Comparison of ENCODE assay signal across 8 cellular contexts in genomic region chr6:31058128-31058894, GRCh38. TPM values are rescaled to one million over a fixed set of nuclear protein-coding genes. Genes with fewer than 3 reads are reported as not detected.
DNase-seq lines count a peak whose midpoint lies in the region; ATAC-seq and TF ChIP-seq lines count a peak whose summit lies in the region.

No MANE protein-coding gene starts in this region.

- H3K4me1 Mint-ChIP-seq in Calu3 (ENCODE audit: low read depth, unreplicated experiment) = peaks cover 27% of the 10 kb centered on the region
- H3K4me1 Mint-ChIP-seq in activated CD4-positive, alpha-beta memory T cell treated with anti-CD3 and anti-CD28 coated beads for 36 hours (ENCODE audit: low read depth) = peaks cover 9% of the 10 kb centered on the region

- no peaks in the 10 kb centered on the region for H3K9me3 Mint-ChIP-seq in Calu3 (ENCODE audit: low read depth, unreplicated experiment)
- H3K9me3 Mint-ChIP-seq in activated CD4-positive, alpha-beta memory T cell treated with anti-CD3 and anti-CD28 coated beads for 36 hours = no peaks in the 10 kb centered on the region

- H3K4me1 ChIP-seq in testis = peaks cover 4% of the 10 kb centered on the region

- DNase-seq in Calu3 (peak; percentile 53), HPDE6-E6E7 (ENCODE audit: extremely low spot score) (peak; percentile 85), hepatic stellate cell (ENCODE audit: low spot score) (peak; percentile 83), testis (no peak)
- no peak for DNase-seq in stimulated activated CD4-positive, alpha-beta T cell treated with anti-CD3 and anti-CD28 coated beads, Interleukin-12 subunit alpha, Interleukin-12 subunit beta, amount 100 ng/mL, for 4 hours
- no peak for DNase-seq in activated CD4-positive, alpha-beta memory T cell treated with anti-CD3 and anti-CD28 coated beads for 36 hours

- CTCF ChIA-PET in Calu3 (lab: Charles Lee) = interaction anchor here (0.6 to 0.7 kb wide), 3 partner anchors 17 to 143 kb away, joined by 3 read pairs; no protein-coding TSS in a partner anchor
- CTCF ChIA-PET in activated CD4-positive, alpha-beta memory T cell treated with anti-CD3 and anti-CD28 coated beads for 36 hours (lab: Charles Lee) = interaction anchor here (0.6 to 1.4 kb wide), 4 partner anchors 14 to 526 kb away, joined by 3 read pairs; partner anchors contain the start of gene VARS2

- WGBS in testis, 2 donors = 81 to 83% methylated on average over 10 of the region's 10 CpGs

- TF ChIP-seq CTCF in Calu3 (IDR thresholded peaks at IDR 0.05; ENCODE audit: unreplicated experiment) (peak; percentile 67), VCaP (conservative IDR thresholded peaks at IDR 0.05) (peak; percentile 77), testis (IDR thresholded peaks at IDR 0.05) (peak in 2 of 3 experiments; percentile 25 to 34)

- no peaks in the 10 kb centered on the region for H3K27me3 ChIP-seq in testis

- no peaks in the 10 kb centered on the region for H3K9me3 ChIP-seq in testis

- TF ChIP-seq POLR2A in testis (IDR thresholded peaks at IDR 0.05) = no peak

- H3K4me3 Mint-ChIP-seq in Calu3 (ENCODE audit: low read depth, unreplicated experiment) = no peak overlapping the region
- no peak overlapping the region for H3K4me3 Mint-ChIP-seq in activated CD4-positive, alpha-beta memory T cell treated with anti-CD3 and anti-CD28 coated beads for 36 hours

- H3K27me3 Mint-ChIP-seq in Calu3 (ENCODE audit: unreplicated experiment) = peaks cover 10% of the 10 kb centered on the region
- H3K27me3 Mint-ChIP-seq in activated CD4-positive, alpha-beta memory T cell treated with anti-CD3 and anti-CD28 coated beads for 36 hours = peaks cover 6% of the 10 kb centered on the region

- H3K4me3 ChIP-seq in testis = no peak overlapping the region

- H3K27ac ChIP-seq in VCaP (no peak overlapping the region), testis (no peak overlapping the region)

- intact Hi-C loops in Calu3 (cut with micrococcal nuclease; ENCODE audit: unreplicated experiment) (no loop called here), testis (cut with DNase I; ENCODE audit: low total_unique reads) (no loop called here)
- intact Hi-C loops in activated CD4-positive, alpha-beta memory T cell treated with anti-CD3 and anti-CD28 coated beads for 36 hours (cut with micrococcal nuclease) = no loop called here

- ATAC-seq in HG02870 (IDR thresholded peaks at IDR 0.05; ENCODE audit: unreplicated experiment) = no peak

- H3K27ac Mint-ChIP-seq in Calu3 (ENCODE audit: unreplicated experiment) = no peak overlapping the region
- H3K27ac Mint-ChIP-seq in activated CD4-positive, alpha-beta memory T cell treated with anti-CD3 and anti-CD28 coated beads for 36 hours = no peak overlapping the region

- BruUV-seq in Calu3 (replicated peaks; lab: Mats Ljungman, UMichigan) = no TSS peak

- H3K36me3 ChIP-seq in testis (ENCODE audit: low read depth, missing control alignments) = no peaks in the 10 kb centered on the region

- POLR2A ChIA-PET in activated CD4-positive, alpha-beta memory T cell treated with anti-CD3 and anti-CD28 coated beads for 36 hours (lab: Charles Lee) = no interaction called here

- H3K36me3 Mint-ChIP-seq in Calu3 (ENCODE audit: insufficient read depth, unreplicated experiment) = no peaks in the 10 kb centered on the region
- no peaks in the 10 kb centered on the region for H3K36me3 Mint-ChIP-seq in activated CD4-positive, alpha-beta memory T cell treated with anti-CD3 and anti-CD28 coated beads for 36 hours

RNA-seq across cellular contexts. Expression of gene MUC22, which starts 48.0 kb away (rescaled TPM):
- total RNA-seq in Calu3 (2022) = not detected in 2 replicates
- under 1 TPM; 0.31 to 0.87 TPM for total RNA-seq in testis
- 0.21 TPM for polyA plus RNA-seq in testis (ENCODE audit: insufficient read depth, low read depth, low replicate concordance)
- total RNA-seq in activated CD4-positive, alpha-beta memory T cell treated with anti-CD3 and anti-CD28 coated beads for 36 hours = not detected

RNA-seq across cellular contexts. Expression of gene C6orf15, which starts 54.1 kb away (rescaled TPM):
- total RNA-seq in Calu3 (2022) (not detected in 2 replicates), testis (not detected)
- polyA plus RNA-seq in testis (ENCODE audit: insufficient read depth, low read depth, low replicate concordance) = not detected
- not detected for total RNA-seq in activated CD4-positive, alpha-beta memory T cell treated with anti-CD3 and anti-CD28 coated beads for 36 hours

RNA-seq across cellular contexts. Expression of gene PSORS1C1, which starts 56.3 kb away (rescaled TPM):
- 9.4 and 11.0 TPM in 2 replicates for total RNA-seq in Calu3 (2022)
- total RNA-seq in testis = 10 to 100 TPM; 28.0 to 32.7 TPM
- 126 TPM for polyA plus RNA-seq in testis (ENCODE audit: insufficient read depth, low read depth, low replicate concordance)
- not detected for total RNA-seq in activated CD4-positive, alpha-beta memory T cell treated with anti-CD3 and anti-CD28 coated beads for 36 hours

Comparison
In these comparisons a context has a peak if more than half of its experiments do, and no peak if none do; other contexts are left out.
1. DNase-seq: peak in Calu3 (single experiment), HPDE6-E6E7 (single experiment) and hepatic stellate cell (single experiment); none in testis (single experiment), stimulated activated CD4-positive, alpha-beta T cell treated with anti-CD3 and anti-CD28 coated beads, Interleukin-12 subunit alpha, Interleukin-12 subunit beta, amount 100 ng/mL, for 4 hours (single experiment) and activated CD4-positive, alpha-beta memory T cell treated with anti-CD3 and anti-CD28 coated beads for 36 hours (single experiment).
2. Peak in every context shown above with its lines, with median percentiles within 50 percentile points of each other: CTCF ChIP-seq.